12 cellular contexts compared by ENCODE assay signal in genomic region chr5:157485811-157486739, GRCh38. TPM values are rescaled to one million over a fixed set of nuclear protein-coding genes. Genes with fewer than 3 reads are reported as not detected.
DNase-seq lines count a peak whose midpoint lies in the region; ATAC-seq and TF ChIP-seq lines count a peak whose summit lies in the region.
"Had no signal": no experiment of that assay in that cellular context is flagged by ENCODE, and none has a peak within 500 bp of the region (broad histone marks: within the 10 kb centered on the region; RNA-seq: fewer than 3 reads in every experiment).

No MANE protein-coding gene starts in this region.

- 95 to 100% methylated on average over 7 to 13 of the region's 13 CpGs for WGBS in endodermal cell (ENCODE audit: insufficient coverage in 1 of 2, insufficient read length in 1 of 2), 2 experiments

- H3K4me3 ChIP-seq in GM12865 (ENCODE audit: low read depth, low read length) (no peak overlapping the region), endodermal cell (ENCODE audit: low read length) (no peak overlapping the region)
- H3K4me3 ChIP-seq: cardiac muscle cell had no signal

- no peak overlapping the region for H3K27ac ChIP-seq in endodermal cell (ENCODE audit: low read depth, low read length)
- H3K27ac ChIP-seq: cardiac muscle cell, HL-60 had no signal

- peak overlapping the region; percentile 6 for H3K27ac Mint-ChIP-seq in endodermal cell

- ATAC-seq in GM19351 (IDR thresholded peaks at IDR 0.05; ENCODE audit: unreplicated experiment) (peak; percentile 48), HG03095 (IDR thresholded peaks at IDR 0.05; ENCODE audit: unreplicated experiment) (peak; percentile 39), GM18907 (IDR thresholded peaks at IDR 0.05; ENCODE audit: unreplicated experiment) (no peak)

- H3K9me3 ChIP-seq in endodermal cell (ENCODE audit: control insufficient read depth, low read length) = no peaks in the 10 kb centered on the region

- peak; percentile 49 for DNase-seq in GM12865 (ENCODE audit: low read depth)
- no peak for DNase-seq in endodermal cell
- DNase-seq in KG1 (lab: John Stamatoyannopoulos, UW) = no peak
- DNase-seq in activated CD8-positive, alpha-beta memory T cell treated with anti-CD3 and anti-CD28 coated beads for 24 hours = no peak
- no peak for DNase-seq in Ammon's horn (ENCODE audit: low spot score)
- DNase-seq: activated CD4-positive, CD25-positive, alpha-beta regulatory T cell; nephron progenitor cell had no signal

- no peak overlapping the region for H3K9ac ChIP-seq in endodermal cell (ENCODE audit: extremely low read depth, low read length, poor library complexity, severe bottlenecking)

- no peak for TF ChIP-seq CTCF in GM12865 (IDR thresholded peaks at IDR 0.05; ENCODE audit: insufficient read depth, low read depth, low read length, missing control alignments)
- TF ChIP-seq CTCF in endodermal cell (conservative IDR thresholded peaks at IDR 0.05) = no peak

- H3K4me3 Mint-ChIP-seq in endodermal cell = no peak overlapping the region
- H3K4me3 Mint-ChIP-seq: nephron progenitor cell had no signal

- H3K36me3 Mint-ChIP-seq in endodermal cell (ENCODE audit: low read depth) = peaks cover 81% of the 10 kb centered on the region

- H3K4me1 ChIP-seq in endodermal cell (ENCODE audit: control insufficient read depth, insufficient read depth, low read length) = no peaks in the 10 kb centered on the region

- no peaks in the 10 kb centered on the region for H3K9me3 Mint-ChIP-seq in endodermal cell
- H3K9me3 Mint-ChIP-seq: nephron progenitor cell had no signal

- no peaks in the 10 kb centered on the region for H3K27me3 ChIP-seq in endodermal cell (ENCODE audit: control insufficient read depth, insufficient read depth, low read length, poor library complexity, severe bottlenecking)
- H3K27me3 ChIP-seq: cardiac muscle cell had no signal

- H3K4me1 Mint-ChIP-seq in endodermal cell = no peaks in the 10 kb centered on the region
- H3K4me1 Mint-ChIP-seq: nephron progenitor cell had no signal

- no peaks in the 10 kb centered on the region for H3K27me3 Mint-ChIP-seq in endodermal cell (ENCODE audit: insufficient read depth)

- peaks cover 94% of the 10 kb centered on the region for H3K36me3 ChIP-seq in endodermal cell (ENCODE audit: control insufficient read depth, insufficient read depth, low read length)

RNA-seq across cellular contexts. Expression of gene NIPAL4, which starts 26.1 kb away (rescaled TPM):
- not detected for total RNA-seq in endodermal cell
- 0.71 TPM for polyA plus RNA-seq in endodermal cell (2013, experiment 1 of 2)
- 0.79 TPM for polyA plus RNA-seq in endodermal cell (2013, experiment 2 of 2)
